8 cellular contexts compared by ENCODE assay signal in genomic region chr9:96418920-96419690, GRCh38. TPM values are rescaled to one million over a fixed set of nuclear protein-coding genes. Genes with fewer than 3 reads are reported as not detected.
DNase-seq lines count a peak whose midpoint lies in the region; ATAC-seq and TF ChIP-seq lines count a peak whose summit lies in the region.

No MANE protein-coding gene starts in this region.

- no peaks in the 10 kb centered on the region for H3K36me3 ChIP-seq in BJ (ENCODE audit: control insufficient read depth, insufficient read depth, low read length)

- POLR2A ChIA-PET in BJ (lab: Charles Lee), result no interaction called here

- no peaks in the 10 kb centered on the region for H3K27me3 ChIP-seq in BJ (ENCODE audit: control insufficient read depth, insufficient read depth, low read length)

- H3K4me3 ChIP-seq in BJ (ENCODE audit: low read depth, low read length) (peak overlapping the region; percentile 82), WI38 (ENCODE audit: low read depth, low read length) (peak overlapping the region; percentile 92), coronary artery (peak overlapping the region; percentile 77)

- CTCF ChIA-PET in BJ (lab: Yijun Ruan, JAX), result no interaction called here

- ATAC-seq in GM19035 (IDR thresholded peaks at IDR 0.05; ENCODE audit: unreplicated experiment), result peak; percentile 32
- ATAC-seq in HG03175 (IDR thresholded peaks at IDR 0.05; ENCODE audit: unreplicated experiment), result peak; percentile 35

- TF ChIP-seq CTCF in BJ (IDR thresholded peaks at IDR 0.05; ENCODE audit: insufficient read depth, low read depth, low read length) (no peak), WI38 (IDR thresholded peaks at IDR 0.05; ENCODE audit: low read depth, low read length) (no peak), coronary artery (IDR thresholded peaks at IDR 0.05) (no peak)

- DNase-seq in BJ (ENCODE audit: low read depth) (no peak), NCI-H2196 treated with DMSO at 0.1 percent for 48 hours (lab: John Stamatoyannopoulos, UW; ENCODE audit: unreplicated experiment) (peak; percentile 19), coronary artery (ENCODE audit: low spot score) (peak; percentile 85), left kidney (ENCODE audit: low read depth, low spot score) (peak; percentile 87)
- DNase-seq in stimulated activated CD4-positive, alpha-beta T cell treated with anti-CD3 and anti-CD28 coated beads, Interleukin-2, amount 100 ng/mL, for 48 hours, result peak; percentile 43 to 50

- H3K27ac ChIP-seq in coronary artery, result peak overlapping the region; percentile 98 to 100

RNA-seq across cellular contexts. Expression of gene ZNF367, which starts 0.9 kb away (rescaled TPM):
- polyA plus RNA-seq in BJ (2011; rRNA removed), result 0.97 and 1.8 TPM in 2 replicates
- 1.1 and 1.3 TPM in 2 replicates for polyA minus RNA-seq in BJ (2011; rRNA and poly(A)+ RNA removed)

RNA-seq across cellular contexts. Expression of gene HABP4, which starts 30.9 kb away (rescaled TPM):
- 9.2 and 10.2 TPM in 2 replicates for polyA plus RNA-seq in BJ (2011; rRNA removed)
- polyA minus RNA-seq in BJ (2011; rRNA and poly(A)+ RNA removed), result 3.3 and 3.6 TPM in 2 replicates

RNA-seq across cellular contexts. Expression of gene SLC35D2, which starts 35.6 kb away (rescaled TPM):
- polyA plus RNA-seq in BJ (2011; rRNA removed), result 11.3 and 20.4 TPM in 2 replicates
- polyA minus RNA-seq in BJ (2011; rRNA and poly(A)+ RNA removed), result 7.4 and 9.9 TPM in 2 replicates
